14 cellular contexts compared by ENCODE assay signal in genomic region chr17:36147601-36148000, GRCh38. TPM values are rescaled to one million over a fixed set of nuclear protein-coding genes. Genes with fewer than 3 reads are reported as not detected.
DNase-seq lines count a peak whose midpoint lies in the region; ATAC-seq and TF ChIP-seq lines count a peak whose summit lies in the region.
"Had no signal": no experiment of that assay in that cellular context is flagged by ENCODE, and none has a peak within 500 bp of the region (broad histone marks: within the 10 kb centered on the region; RNA-seq: fewer than 3 reads in every experiment).

No MANE protein-coding gene starts in this region.

- H3K27me3 Mint-ChIP-seq in activated T-cell treated with anti-CD3 and anti-CD28 coated beads, Interleukin-2, amount 50 U/mL, for 72 hours (ENCODE audit: low read depth) = peaks cover 38% of the 10 kb centered on the region
- H3K27me3 Mint-ChIP-seq in activated T-cell treated with anti-CD3 and anti-CD28 coated beads, Interleukin-2, amount 50 U/mL, for 4 hours (ENCODE audit: low read depth) = peaks cover 25% of the 10 kb centered on the region
- H3K27me3 Mint-ChIP-seq in central memory CD8-positive, alpha-beta T cell = no peaks in the 10 kb centered on the region
- H3K27me3 Mint-ChIP-seq in natural killer cell (ENCODE audit: low read depth in 2 of 2) = no peaks in the 10 kb centered on the region
- H3K27me3 Mint-ChIP-seq in nephron progenitor cell (ENCODE audit: low read depth, poor library complexity) = peaks cover 9% of the 10 kb centered on the region

- no peaks in the 10 kb centered on the region for H3K36me3 Mint-ChIP-seq in activated T-cell treated with anti-CD3 and anti-CD28 coated beads, Interleukin-2, amount 50 U/mL, for 72 hours (ENCODE audit: insufficient read depth in 2 of 2)
- no peaks in the 10 kb centered on the region for H3K36me3 Mint-ChIP-seq in activated T-cell treated with anti-CD3 and anti-CD28 coated beads, Interleukin-2, amount 50 U/mL, for 4 hours (ENCODE audit: insufficient read depth)
- H3K36me3 Mint-ChIP-seq in central memory CD8-positive, alpha-beta T cell (ENCODE audit: insufficient read depth) = peaks cover 3% of the 10 kb centered on the region
- H3K36me3 Mint-ChIP-seq in natural killer cell (no peaks in the 10 kb centered on the region), nephron progenitor cell (ENCODE audit: low read depth) (no peaks in the 10 kb centered on the region)
- H3K36me3 Mint-ChIP-seq: CD4-positive, alpha-beta memory T cell had no signal

- DNase-seq in activated T-cell treated with anti-CD3 and anti-CD28 coated beads, Interleukin-2, amount 50 U/mL, for 72 hours = no peak
- DNase-seq in activated T-cell treated with anti-CD3 and anti-CD28 coated beads, Interleukin-2, amount 50 U/mL, for 4 hours = no peak
- no peak for DNase-seq in central memory CD8-positive, alpha-beta T cell (ENCODE audit: low spot score in 2 of 2)
- no peak for DNase-seq in natural killer cell
- DNase-seq in superior temporal gyrus (ENCODE audit: extremely low spot score) = no peak
- DNase-seq in nephron progenitor cell = no peak
- no peak for DNase-seq in NCI-H2107 (lab: John Stamatoyannopoulos, UW)
- DNase-seq: C1 segment of cervical spinal cord; CD4-positive, alpha-beta memory T cell; DMS79; HFFc6 had no signal

- H3K9me3 Mint-ChIP-seq in activated T-cell treated with anti-CD3 and anti-CD28 coated beads, Interleukin-2, amount 50 U/mL, for 72 hours = no peaks in the 10 kb centered on the region
- H3K9me3 Mint-ChIP-seq in activated T-cell treated with anti-CD3 and anti-CD28 coated beads, Interleukin-2, amount 50 U/mL, for 4 hours = no peaks in the 10 kb centered on the region
- H3K9me3 Mint-ChIP-seq in central memory CD8-positive, alpha-beta T cell = no peaks in the 10 kb centered on the region
- H3K9me3 Mint-ChIP-seq in natural killer cell (no peaks in the 10 kb centered on the region), nephron progenitor cell (no peaks in the 10 kb centered on the region)
- H3K9me3 Mint-ChIP-seq: CD4-positive, alpha-beta memory T cell; HFFc6 had no signal

- intact Hi-C loops in natural killer cell (cut with micrococcal nuclease) = loop anchor here (5.0 kb wide), 4 partner anchors 35 to 340 kb away; partner anchors contain the start of gene ZNHIT3

- no peak overlapping the region for H3K4me3 Mint-ChIP-seq in activated T-cell treated with anti-CD3 and anti-CD28 coated beads, Interleukin-2, amount 50 U/mL, for 72 hours
- no peak overlapping the region for H3K4me3 Mint-ChIP-seq in activated T-cell treated with anti-CD3 and anti-CD28 coated beads, Interleukin-2, amount 50 U/mL, for 4 hours
- peak overlapping the region; percentile 70 for H3K4me3 Mint-ChIP-seq in central memory CD8-positive, alpha-beta T cell
- H3K4me3 Mint-ChIP-seq in natural killer cell (peak overlapping the region; percentile 92), nephron progenitor cell (no peak overlapping the region)
- H3K4me3 Mint-ChIP-seq: B cell; CD4-positive, alpha-beta memory T cell; HFFc6 had no signal

- H3K27ac Mint-ChIP-seq in activated T-cell treated with anti-CD3 and anti-CD28 coated beads, Interleukin-2, amount 50 U/mL, for 72 hours = peak overlapping the region; percentile 0
- H3K27ac Mint-ChIP-seq in central memory CD8-positive, alpha-beta T cell (ENCODE audit: low read depth) = peak overlapping the region; percentile 55
- peak overlapping the region; percentile 78 to 88 for H3K27ac Mint-ChIP-seq in natural killer cell
- no peak overlapping the region for H3K27ac Mint-ChIP-seq in nephron progenitor cell
- H3K27ac Mint-ChIP-seq: B cell; CD4-positive, alpha-beta memory T cell; HFFc6 had no signal

- TF ChIP-seq CTCF in natural killer cell (IDR thresholded peaks at IDR 0.05) (no peak), nephron progenitor cell (IDR thresholded peaks at IDR 0.05) (no peak)

- no peak for ATAC-seq in activated T-cell treated with anti-CD3 and anti-CD28 coated beads, Interleukin-2, amount 50 U/mL, for 72 hours (replicated peaks in 1 of 2)
- ATAC-seq in activated T-cell treated with anti-CD3 and anti-CD28 coated beads, Interleukin-2, amount 50 U/mL, for 4 hours = no peak
- ATAC-seq in central memory CD8-positive, alpha-beta T cell (replicated peaks; ENCODE audit: extremely low read depth, poor library complexity, severe bottlenecking) = no peak
- no peak for ATAC-seq in natural killer cell

- peaks cover 10% of the 10 kb centered on the region for H3K4me1 Mint-ChIP-seq in activated T-cell treated with anti-CD3 and anti-CD28 coated beads, Interleukin-2, amount 50 U/mL, for 72 hours (ENCODE audit: low read depth)
- H3K4me1 Mint-ChIP-seq in activated T-cell treated with anti-CD3 and anti-CD28 coated beads, Interleukin-2, amount 50 U/mL, for 4 hours (ENCODE audit: low read depth) = peaks cover 5% of the 10 kb centered on the region
- peaks cover 48% of the 10 kb centered on the region for H3K4me1 Mint-ChIP-seq in central memory CD8-positive, alpha-beta T cell
- H3K4me1 Mint-ChIP-seq in natural killer cell (peaks cover 67 to 68% of the 10 kb centered on the region in 2 donors), nephron progenitor cell (peaks cover 9% of the 10 kb centered on the region)

RNA-seq across cellular contexts. Expression of gene TBC1D3B, which starts 28.8 kb away (rescaled TPM):
- 10 to 100 TPM; 10.8 to 21.4 TPM for total RNA-seq in activated T-cell treated with anti-CD3 and anti-CD28 coated beads, Interleukin-2, amount 50 U/mL, for 72 hours
- 1 to 10 TPM; 2.4 to 5.4 (median 4.0) TPM for total RNA-seq in activated T-cell treated with anti-CD3 and anti-CD28 coated beads, Interleukin-2, amount 50 U/mL, for 4 hours
- total RNA-seq in natural killer cell = 10 to 100 TPM in 1 of 3 donors, 1 to 10 TPM in 2; 4.3 to 10.7 (median 8.2) TPM
- total RNA-seq: G401 had no signal

RNA-seq across cellular contexts. Expression of gene CCL4, which starts 44.0 kb away (rescaled TPM):
- 100 to 1,000 TPM in 1 of 2 donors, 10 to 100 TPM in 1; 63.9 to 200 TPM for total RNA-seq in activated T-cell treated with anti-CD3 and anti-CD28 coated beads, Interleukin-2, amount 50 U/mL, for 72 hours
- total RNA-seq in activated T-cell treated with anti-CD3 and anti-CD28 coated beads, Interleukin-2, amount 50 U/mL, for 4 hours = 1,000 to 10,000 TPM in 2 of 3 donors, 100 to 1,000 TPM in 1; 361 to 2,286 (median 1,809) TPM
- total RNA-seq in natural killer cell = 100 to 1,000 TPM; 360 to 532 (median 476) TPM
- total RNA-seq: G401, H1, HFFc6 had no signal

RNA-seq across cellular contexts. Expression of gene CCL3L1, which starts 49.0 kb away (rescaled TPM):
- total RNA-seq in activated T-cell treated with anti-CD3 and anti-CD28 coated beads, Interleukin-2, amount 50 U/mL, for 72 hours = 10 to 100 TPM in 1 of 2 donors, 1 to 10 TPM in 1; 7.0 to 55.5 TPM
- 100 to 1,000 TPM in 2 of 3 donors, 10 to 100 TPM in 1; 27.6 to 159 (median 112) TPM for total RNA-seq in activated T-cell treated with anti-CD3 and anti-CD28 coated beads, Interleukin-2, amount 50 U/mL, for 4 hours
- total RNA-seq in natural killer cell = 10 to 100 TPM; 22.2 to 73.9 (median 55.9) TPM
- total RNA-seq: G401, H1 had no signal

RNA-seq across cellular contexts. Expression of gene CCL3, which starts 57.7 kb away (rescaled TPM):
- total RNA-seq in activated T-cell treated with anti-CD3 and anti-CD28 coated beads, Interleukin-2, amount 50 U/mL, for 72 hours = 100 to 1,000 TPM in 1 of 2 donors, 10 to 100 TPM in 1; 79.6 to 336 TPM
- total RNA-seq in activated T-cell treated with anti-CD3 and anti-CD28 coated beads, Interleukin-2, amount 50 U/mL, for 4 hours = 1,000 to 10,000 TPM in 2 of 3 donors, 100 to 1,000 TPM in 1; 341 to 1,810 (median 1,594) TPM
- total RNA-seq in natural killer cell = 100 to 1,000 TPM; 381 to 547 (median 450) TPM
- total RNA-seq: G401, H1, HFFc6 had no signal

Comparison
In these comparisons a context has a peak if more than half of its experiments do, and no peak if none do; other contexts are left out.
1. H3K4me3 Mint-ChIP-seq: peak in central memory CD8-positive, alpha-beta T cell (single experiment) and natural killer cell (single experiment); none in activated T-cell treated with anti-CD3 and anti-CD28 coated beads, Interleukin-2, amount 50 U/mL, for 72 hours (0 of 2), activated T-cell treated with anti-CD3 and anti-CD28 coated beads, Interleukin-2, amount 50 U/mL, for 4 hours (single experiment) and nephron progenitor cell (single experiment).